ENCODE assay signal across 3 cellular contexts in the genomic region with DNA sequence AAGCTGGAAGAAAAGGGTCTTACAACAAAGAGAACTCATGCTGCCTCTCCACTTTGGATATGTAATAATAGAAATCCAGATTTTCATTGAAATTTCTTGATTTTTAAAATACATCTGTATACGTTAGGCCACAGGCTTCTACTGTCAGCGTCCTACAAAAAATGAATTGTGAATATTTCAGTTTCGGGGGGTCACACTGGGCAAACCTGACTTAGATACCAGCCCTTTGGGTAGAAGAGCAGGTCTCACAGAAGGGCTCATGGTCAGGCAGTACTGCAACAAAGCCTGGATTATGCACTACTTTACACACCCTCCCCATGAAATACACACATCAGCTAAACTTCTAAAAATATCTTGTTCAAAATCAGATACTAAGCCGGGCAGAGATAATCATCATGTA.
"Had no signal": no experiment of that assay in that cellular context is flagged by ENCODE, and none has a peak within 500 bp of the region (broad histone marks: within the 10 kb centered on the region; RNA-seq: fewer than 3 reads in every experiment).

No MANE protein-coding gene starts in this region.

- H3K4me3 ChIP-seq: GM12878 had no signal

- DNase-seq: GDM1, GF-D8 had no signal
